In the genomic region with DNA sequence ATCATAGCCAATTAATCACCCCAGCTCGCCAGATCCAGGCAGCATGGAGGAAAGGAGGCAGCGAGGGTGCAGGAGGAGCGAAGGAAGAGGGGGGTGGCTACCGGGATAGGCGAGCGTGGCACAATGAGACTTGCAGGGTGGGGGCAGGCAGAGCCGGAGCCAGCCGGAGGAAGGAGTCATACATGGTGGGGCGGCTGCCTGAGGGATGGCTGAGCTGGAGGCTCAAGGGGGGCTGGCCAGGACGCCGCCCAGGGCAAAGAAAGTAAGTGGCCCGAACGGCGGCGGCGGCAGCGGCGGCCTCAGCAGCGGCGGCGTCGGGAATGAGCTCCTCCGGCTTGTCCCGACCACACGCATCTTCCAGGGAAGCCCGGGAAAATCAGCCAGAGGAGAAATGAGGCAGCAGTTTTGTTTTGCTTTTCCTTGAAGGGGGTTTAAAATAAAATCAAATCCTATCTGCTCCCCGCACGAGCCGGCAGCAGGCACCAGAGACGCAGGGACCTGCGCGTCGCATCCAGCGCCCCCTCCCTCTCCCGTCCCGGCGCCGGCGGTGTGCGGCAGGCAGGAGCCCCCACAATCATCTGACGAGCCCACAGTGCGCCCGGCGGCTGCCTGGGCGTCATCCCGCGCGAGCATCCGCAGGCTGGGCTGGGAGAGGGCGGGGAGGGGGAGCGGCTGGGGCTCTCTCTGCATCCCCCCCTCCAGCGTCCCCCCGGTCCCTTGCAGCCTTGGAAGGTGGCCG, we compare ENCODE assay signal across 11 cellular contexts.
DNase-seq lines count a peak whose midpoint lies in the region; ATAC-seq and TF ChIP-seq lines count a peak whose summit lies in the region.
"Had no signal": no experiment of that assay in that cellular context is flagged by ENCODE, and none has a peak within 500 bp of the region (broad histone marks: within the 10 kb centered on the region; RNA-seq: fewer than 3 reads in every experiment).

No MANE protein-coding gene starts in this region.

- H3K27ac Mint-ChIP-seq in activated CD4-positive, alpha-beta memory T cell treated with anti-CD3 and anti-CD28 coated beads, Interleukin-2, amount 10 ng/mL, durations not matched to agents 7 days and 5 days: no peak overlapping the region
- H3K27ac Mint-ChIP-seq in stimulated activated effector memory CD8-positive, alpha-beta T cell treated with anti-CD3 and anti-CD28 coated beads, Interleukin-12 subunit alpha, Interleukin-12 subunit beta, amount 100 ng/mL, for 72 hours: no peak overlapping the region
- H3K27ac Mint-ChIP-seq: activated CD8-positive, alpha-beta T cell treated with anti-CD3 and anti-CD28 coated beads for 36 hours had no signal

- H3K36me3 ChIP-seq in neuron (ENCODE audit: insufficient read depth, low read length): peaks cover 6% of the 10 kb centered on the region
- H3K36me3 ChIP-seq: colonic mucosa had no signal

- no peaks in the 10 kb centered on the region for H3K27me3 ChIP-seq in neuron (ENCODE audit: insufficient read depth, low read length)
- H3K27me3 ChIP-seq: colonic mucosa had no signal

- H2AFZ ChIP-seq in neuron (ENCODE audit: low read depth, low read length): peak overlapping the region; percentile 40

- no peaks in the 10 kb centered on the region for H3K36me3 Mint-ChIP-seq in activated CD4-positive, alpha-beta memory T cell treated with anti-CD3 and anti-CD28 coated beads, Interleukin-2, amount 10 ng/mL, durations not matched to agents 7 days and 5 days (ENCODE audit: low read depth)
- H3K36me3 Mint-ChIP-seq in stimulated activated effector memory CD8-positive, alpha-beta T cell treated with anti-CD3 and anti-CD28 coated beads, Interleukin-12 subunit alpha, Interleukin-12 subunit beta, amount 100 ng/mL, for 72 hours: no peaks in the 10 kb centered on the region

- H3K4me1 ChIP-seq in neuron (ENCODE audit: insufficient read depth, low read length): peaks cover 40% of the 10 kb centered on the region
- H3K4me1 ChIP-seq: colonic mucosa had no signal

- TF ChIP-seq CTCF in AG09309 (IDR thresholded peaks at IDR 0.05; ENCODE audit: control insufficient read depth, insufficient read depth, low read depth, low read length, missing control alignments) (no peak), fibroblast of the aortic adventitia (IDR thresholded peaks at IDR 0.05; ENCODE audit: insufficient read depth, low read length) (no peak)

- DNase-seq in AG09309 (ENCODE audit: low read depth): no peak
- DNase-seq in NCI-H526 (lab: John Stamatoyannopoulos, UW): peak; percentile 30 to 86
- peak; percentile 16 for DNase-seq in fibroblast of the aortic adventitia (ENCODE audit: low read depth)
- no peak for DNase-seq in activated CD4-positive, alpha-beta memory T cell treated with anti-CD3 and anti-CD28 coated beads, Interleukin-2, amount 10 ng/mL, durations not matched to agents 7 days and 5 days
- DNase-seq in stimulated activated effector memory CD8-positive, alpha-beta T cell treated with anti-CD3 and anti-CD28 coated beads, Interleukin-12 subunit alpha, Interleukin-12 subunit beta, amount 100 ng/mL, for 72 hours (ENCODE audit: low spot score in 2 of 2): no peak
- DNase-seq in activated T-cell treated with anti-CD3 and anti-CD28 coated beads, Interleukin-2, amount 50 U/mL, for 48 hours: no peak
- DNase-seq: activated CD8-positive, alpha-beta T cell treated with anti-CD3 and anti-CD28 coated beads for 36 hours; colonic mucosa; NK-92 treated with Interleukin-12 subunit alpha and Interleukin-12 subunit beta, amount 100 ng/mL, for 24 hours had no signal

- POLR2A ChIA-PET in activated CD4-positive, alpha-beta memory T cell treated with anti-CD3 and anti-CD28 coated beads, Interleukin-2, amount 10 ng/mL, durations not matched to agents 7 days and 5 days (lab: Charles Lee): no interaction called here

- no peak overlapping the region for H3K4me3 Mint-ChIP-seq in activated CD4-positive, alpha-beta memory T cell treated with anti-CD3 and anti-CD28 coated beads, Interleukin-2, amount 10 ng/mL, durations not matched to agents 7 days and 5 days
- H3K4me3 Mint-ChIP-seq in stimulated activated effector memory CD8-positive, alpha-beta T cell treated with anti-CD3 and anti-CD28 coated beads, Interleukin-12 subunit alpha, Interleukin-12 subunit beta, amount 100 ng/mL, for 72 hours: no peak overlapping the region
- H3K4me3 Mint-ChIP-seq: activated CD8-positive, alpha-beta T cell treated with anti-CD3 and anti-CD28 coated beads for 36 hours had no signal

- H3K9me3 Mint-ChIP-seq in activated CD4-positive, alpha-beta memory T cell treated with anti-CD3 and anti-CD28 coated beads, Interleukin-2, amount 10 ng/mL, durations not matched to agents 7 days and 5 days: no peaks in the 10 kb centered on the region
- H3K9me3 Mint-ChIP-seq in stimulated activated effector memory CD8-positive, alpha-beta T cell treated with anti-CD3 and anti-CD28 coated beads, Interleukin-12 subunit alpha, Interleukin-12 subunit beta, amount 100 ng/mL, for 72 hours: no peaks in the 10 kb centered on the region
- H3K9me3 Mint-ChIP-seq: activated CD8-positive, alpha-beta T cell treated with anti-CD3 and anti-CD28 coated beads for 36 hours had no signal

- CTCF ChIA-PET in activated CD4-positive, alpha-beta memory T cell treated with anti-CD3 and anti-CD28 coated beads, Interleukin-2, amount 10 ng/mL, durations not matched to agents 7 days and 5 days (lab: Charles Lee): no interaction called here

- H3K9me3 ChIP-seq in neuron (ENCODE audit: low read length): no peaks in the 10 kb centered on the region
- H3K9me3 ChIP-seq: colonic mucosa had no signal

- ATAC-seq in stimulated activated effector memory CD8-positive, alpha-beta T cell treated with anti-CD3 and anti-CD28 coated beads, Interleukin-12 subunit alpha, Interleukin-12 subunit beta, amount 100 ng/mL, for 72 hours: no peak
- ATAC-seq in HG03378 (IDR thresholded peaks at IDR 0.05; ENCODE audit: unreplicated experiment): no peak
- ATAC-seq: activated CD8-positive, alpha-beta T cell treated with anti-CD3 and anti-CD28 coated beads for 36 hours had no signal

- H3K27me3 Mint-ChIP-seq in activated CD4-positive, alpha-beta memory T cell treated with anti-CD3 and anti-CD28 coated beads, Interleukin-2, amount 10 ng/mL, durations not matched to agents 7 days and 5 days: peaks cover 25% of the 10 kb centered on the region

- H3K4me3 ChIP-seq in AG09309 (ENCODE audit: control insufficient read depth, low read depth, low read length): peak overlapping the region; percentile 35
- H3K4me3 ChIP-seq in fibroblast of the aortic adventitia (ENCODE audit: low read depth, low read length): peak overlapping the region; percentile 54
- peak overlapping the region; percentile 60 for H3K4me3 ChIP-seq in neuron (ENCODE audit: low read length)
- H3K4me3 ChIP-seq: colonic mucosa had no signal

- no peaks in the 10 kb centered on the region for H3K4me1 Mint-ChIP-seq in activated CD4-positive, alpha-beta memory T cell treated with anti-CD3 and anti-CD28 coated beads, Interleukin-2, amount 10 ng/mL, durations not matched to agents 7 days and 5 days
- H3K4me1 Mint-ChIP-seq in stimulated activated effector memory CD8-positive, alpha-beta T cell treated with anti-CD3 and anti-CD28 coated beads, Interleukin-12 subunit alpha, Interleukin-12 subunit beta, amount 100 ng/mL, for 72 hours: peaks cover 6% of the 10 kb centered on the region

Comparison
In these comparisons a context has a peak if more than half of its experiments do, and no peak if none do; other contexts are left out.
1. DNase-seq: peak in NCI-H526 (2 of 2) and fibroblast of the aortic adventitia (single experiment); none in AG09309 (single experiment), activated CD4-positive, alpha-beta memory T cell treated with anti-CD3 and anti-CD28 coated beads, Interleukin-2, amount 10 ng/mL, durations not matched to agents 7 days and 5 days (single experiment), stimulated activated effector memory CD8-positive, alpha-beta T cell treated with anti-CD3 and anti-CD28 coated beads, Interleukin-12 subunit alpha, Interleukin-12 subunit beta, amount 100 ng/mL, for 72 hours (0 of 2) and activated T-cell treated with anti-CD3 and anti-CD28 coated beads, Interleukin-2, amount 50 U/mL, for 48 hours (0 of 2).
2. Peak in every context shown above with its lines, with median percentiles within 50 percentile points of each other: H3K4me3 ChIP-seq.